1 cellular context compared by ENCODE assay signal in the genomic region with DNA sequence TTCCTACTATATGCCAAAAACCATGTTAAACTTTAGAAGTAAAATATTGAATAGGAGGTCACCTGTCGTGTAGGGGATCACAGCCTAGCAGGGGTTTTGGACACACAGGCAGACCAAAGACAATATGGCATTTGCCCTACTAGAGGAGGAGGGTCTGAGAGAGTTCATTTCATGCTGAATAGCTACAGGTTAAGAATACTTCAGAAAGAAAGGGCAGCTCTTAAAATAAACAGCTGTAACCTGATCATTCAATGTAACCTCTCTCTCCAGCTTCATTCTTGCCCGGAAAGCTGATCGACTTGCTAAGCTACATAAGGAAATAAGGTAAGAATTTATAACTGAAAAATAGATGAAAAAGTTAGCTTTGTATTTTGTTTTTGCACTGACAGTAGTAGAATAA.
TF ChIP-seq lines count a peak whose summit lies in the region.

No MANE protein-coding gene starts in this region.

TF ChIP-seq in GM23338, 12 proteins besides CTCF, POLR2A, EP300 and RAD21 (continued from another document):
- TF ChIP-seq, protein P1, sequence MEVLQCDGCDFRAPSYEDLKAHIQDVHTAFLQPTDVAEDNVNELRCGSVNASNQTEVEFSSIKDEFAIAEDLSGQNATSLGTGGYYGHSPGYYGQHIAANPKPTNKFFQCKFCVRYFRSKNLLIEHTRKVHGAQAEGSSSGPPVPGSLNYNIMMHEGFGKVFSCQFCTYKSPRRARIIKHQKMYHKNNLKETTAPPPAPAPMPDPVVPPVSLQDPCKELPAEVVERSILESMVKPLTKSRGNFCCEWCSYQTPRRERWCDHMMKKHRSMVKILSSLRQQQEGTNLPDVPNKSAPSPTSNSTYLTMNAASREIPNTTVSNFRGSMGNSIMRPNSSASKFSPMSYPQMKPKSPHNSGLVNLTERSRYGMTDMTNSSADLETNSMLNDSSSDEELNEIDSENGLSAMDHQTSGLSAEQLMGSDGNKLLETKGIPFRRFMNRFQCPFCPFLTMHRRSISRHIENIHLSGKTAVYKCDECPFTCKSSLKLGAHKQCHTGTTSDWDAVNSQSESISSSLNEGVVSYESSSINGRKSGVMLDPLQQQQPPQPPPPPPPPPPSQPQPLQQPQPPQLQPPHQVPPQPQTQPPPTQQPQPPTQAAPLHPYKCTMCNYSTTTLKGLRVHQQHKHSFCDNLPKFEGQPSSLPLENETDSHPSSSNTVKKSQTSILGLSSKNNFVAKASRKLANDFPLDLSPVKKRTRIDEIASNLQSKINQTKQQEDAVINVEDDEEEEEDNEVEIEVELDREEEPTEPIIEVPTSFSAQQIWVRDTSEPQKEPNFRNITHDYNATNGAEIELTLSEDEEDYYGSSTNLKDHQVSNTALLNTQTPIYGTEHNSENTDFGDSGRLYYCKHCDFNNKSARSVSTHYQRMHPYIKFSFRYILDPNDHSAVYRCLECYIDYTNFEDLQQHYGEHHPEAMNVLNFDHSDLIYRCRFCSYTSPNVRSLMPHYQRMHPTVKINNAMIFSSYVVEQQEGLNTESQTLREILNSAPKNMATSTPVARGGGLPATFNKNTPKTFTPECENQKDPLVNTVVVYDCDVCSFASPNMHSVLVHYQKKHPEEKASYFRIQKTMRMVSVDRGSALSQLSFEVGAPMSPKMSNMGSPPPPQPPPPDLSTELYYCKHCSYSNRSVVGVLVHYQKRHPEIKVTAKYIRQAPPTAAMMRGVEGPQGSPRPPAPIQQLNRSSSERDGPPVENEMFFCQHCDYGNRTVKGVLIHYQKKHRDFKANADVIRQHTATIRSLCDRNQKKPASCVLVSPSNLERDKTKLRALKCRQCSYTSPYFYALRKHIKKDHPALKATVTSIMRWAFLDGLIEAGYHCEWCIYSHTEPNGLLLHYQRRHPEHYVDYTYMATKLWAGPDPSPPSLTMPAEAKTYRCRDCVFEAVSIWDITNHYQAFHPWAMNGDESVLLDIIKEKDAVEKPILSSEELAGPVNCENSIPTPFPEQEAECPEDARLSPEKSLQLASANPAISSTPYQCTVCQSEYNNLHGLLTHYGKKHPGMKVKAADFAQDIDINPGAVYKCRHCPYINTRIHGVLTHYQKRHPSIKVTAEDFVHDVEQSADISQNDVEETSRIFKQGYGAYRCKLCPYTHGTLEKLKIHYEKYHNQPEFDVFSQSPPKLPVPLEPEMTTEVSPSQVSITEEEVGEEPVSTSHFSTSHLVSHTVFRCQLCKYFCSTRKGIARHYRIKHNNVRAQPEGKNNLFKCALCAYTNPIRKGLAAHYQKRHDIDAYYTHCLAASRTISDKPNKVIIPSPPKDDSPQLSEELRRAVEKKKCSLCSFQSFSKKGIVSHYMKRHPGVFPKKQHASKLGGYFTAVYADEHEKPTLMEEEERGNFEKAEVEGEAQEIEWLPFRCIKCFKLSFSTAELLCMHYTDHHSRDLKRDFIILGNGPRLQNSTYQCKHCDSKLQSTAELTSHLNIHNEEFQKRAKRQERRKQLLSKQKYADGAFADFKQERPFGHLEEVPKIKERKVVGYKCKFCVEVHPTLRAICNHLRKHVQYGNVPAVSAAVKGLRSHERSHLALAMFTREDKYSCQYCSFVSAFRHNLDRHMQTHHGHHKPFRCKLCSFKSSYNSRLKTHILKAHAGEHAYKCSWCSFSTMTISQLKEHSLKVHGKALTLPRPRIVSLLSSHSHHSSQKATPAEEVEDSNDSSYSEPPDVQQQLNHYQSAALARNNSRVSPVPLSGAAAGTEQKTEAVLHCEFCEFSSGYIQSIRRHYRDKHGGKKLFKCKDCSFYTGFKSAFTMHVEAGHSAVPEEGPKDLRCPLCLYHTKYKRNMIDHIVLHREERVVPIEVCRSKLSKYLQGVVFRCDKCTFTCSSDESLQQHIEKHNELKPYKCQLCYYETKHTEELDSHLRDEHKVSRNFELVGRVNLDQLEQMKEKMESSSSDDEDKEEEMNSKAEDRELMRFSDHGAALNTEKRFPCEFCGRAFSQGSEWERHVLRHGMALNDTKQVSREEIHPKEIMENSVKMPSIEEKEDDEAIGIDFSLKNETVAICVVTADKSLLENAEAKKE (CRISPR knock-in tag; IDR thresholded peaks at IDR 0.05) = no peak
